8 cellular contexts compared by ENCODE assay signal in genomic region chr5:80083115-80083890, GRCh38. TPM values are rescaled to one million over a fixed set of nuclear protein-coding genes. Genes with fewer than 3 reads are reported as not detected.
DNase-seq lines count a peak whose midpoint lies in the region; ATAC-seq and TF ChIP-seq lines count a peak whose summit lies in the region.

No MANE protein-coding gene starts in this region.

- no peak overlapping the region for H3K4me3 ChIP-seq in DND-41 (ENCODE audit: low read depth in 1 of 2, low read length in 2 of 2)
- H3K4me3 ChIP-seq in vagina, result peak overlapping the region; percentile 20 to 24

- ATAC-seq in DND-41 (ENCODE audit: insufficient read depth, low read depth) (peak; percentile 90), HG02852 (IDR thresholded peaks at IDR 0.05; ENCODE audit: unreplicated experiment) (peak; percentile 59), esophagus mucosa (peak; percentile 79), naive B cell (ENCODE audit: low read depth in 2 of 2) (peak; percentile 74 to 78)
- peak; percentile 84 for ATAC-seq in activated CD8-positive, alpha-beta memory T cell treated with anti-CD3 and anti-CD28 coated beads, Interleukin-2, amount 10 ng/mL, durations not matched to agents 7 days and 5 days

- peak overlapping the region; percentile 82 for H3K27ac Mint-ChIP-seq in activated CD8-positive, alpha-beta memory T cell treated with anti-CD3 and anti-CD28 coated beads, Interleukin-2, amount 10 ng/mL, durations not matched to agents 7 days and 5 days
- peak overlapping the region in 2 of 6 donors; percentile 7 to 42 for H3K27ac Mint-ChIP-seq in naive B cell

- no peak for TF ChIP-seq POLR2A in vagina (IDR thresholded peaks at IDR 0.05)

- no peaks in the 10 kb centered on the region for H3K79me2 ChIP-seq in DND-41 (ENCODE audit: insufficient read depth, low read length)

- intact Hi-C loops in vagina (cut with DNase I), result no loop called here

- no peaks in the 10 kb centered on the region for H3K36me3 ChIP-seq in DND-41 (ENCODE audit: insufficient read depth, low read length)
- no peaks in the 10 kb centered on the region for H3K36me3 ChIP-seq in vagina

- H3K9me3 Mint-ChIP-seq in activated CD8-positive, alpha-beta memory T cell treated with anti-CD3 and anti-CD28 coated beads, Interleukin-2, amount 10 ng/mL, durations not matched to agents 7 days and 5 days (ENCODE audit: low read depth), result no peaks in the 10 kb centered on the region
- no peaks in the 10 kb centered on the region for H3K9me3 Mint-ChIP-seq in naive B cell

- no peaks in the 10 kb centered on the region for H3K9me3 ChIP-seq in DND-41 (ENCODE audit: insufficient read depth, low read length, severe bottlenecking)
- no peaks in the 10 kb centered on the region for H3K9me3 ChIP-seq in vagina

- H3K4me2 ChIP-seq in DND-41 (ENCODE audit: insufficient read depth, low read length), result no peak overlapping the region

- H3K4me1 ChIP-seq in DND-41 (ENCODE audit: insufficient read depth, low read length), result no peaks in the 10 kb centered on the region
- H3K4me1 ChIP-seq in vagina, result peaks cover 6% of the 10 kb centered on the region

- H3K4me3 Mint-ChIP-seq in activated CD8-positive, alpha-beta memory T cell treated with anti-CD3 and anti-CD28 coated beads, Interleukin-2, amount 10 ng/mL, durations not matched to agents 7 days and 5 days, result peak overlapping the region; percentile 64
- peak overlapping the region; percentile 56 to 96 (median 86) for H3K4me3 Mint-ChIP-seq in naive B cell

- peak; percentile 12 for DNase-seq in DND-41
- DNase-seq in NCI-H510A (lab: John Stamatoyannopoulos, UW), result peak; percentile 30
- peak; percentile 48 for DNase-seq in activated CD8-positive, alpha-beta memory T cell treated with anti-CD3 and anti-CD28 coated beads, Interleukin-2, amount 10 ng/mL, durations not matched to agents 7 days and 5 days
- peak; percentile 37 for DNase-seq in naive B cell
- DNase-seq in vagina (ENCODE audit: extremely low spot score in 2 of 2), result no peak
- DNase-seq in mesenteric fat pad (ENCODE audit: low spot score), result no peak

- no peak overlapping the region for H3K9ac ChIP-seq in DND-41 (ENCODE audit: low read depth, low read length)

- CTCF ChIA-PET in activated CD8-positive, alpha-beta memory T cell treated with anti-CD3 and anti-CD28 coated beads, Interleukin-2, amount 10 ng/mL, durations not matched to agents 7 days and 5 days (lab: Charles Lee), result interaction anchor here (0.6 to 3.5 kb wide), 75 partner anchors 9 to 1060 kb away, joined by 3 to 48 read pairs (median 4); partner anchors contain the start of gene MTX3

- no peaks in the 10 kb centered on the region for H4K20me1 ChIP-seq in DND-41 (ENCODE audit: insufficient read depth, low read length)

- no peaks in the 10 kb centered on the region for H3K27me3 ChIP-seq in DND-41 (ENCODE audit: insufficient read depth, low read length, poor library complexity)
- no peaks in the 10 kb centered on the region for H3K27me3 ChIP-seq in vagina

- peaks cover 18% of the 10 kb centered on the region for H3K4me1 Mint-ChIP-seq in activated CD8-positive, alpha-beta memory T cell treated with anti-CD3 and anti-CD28 coated beads, Interleukin-2, amount 10 ng/mL, durations not matched to agents 7 days and 5 days
- H3K4me1 Mint-ChIP-seq in naive B cell, result peaks cover 4 to 11% (median 5%) of the 10 kb centered on the region in 3 donors

- peak; percentile 90 for TF ChIP-seq CTCF in DND-41 (IDR thresholded peaks at IDR 0.05; ENCODE audit: borderline replicate concordance, extremely low read depth, low read length, poor library complexity, severe bottlenecking)
- peak; percentile 28 to 73 (median 53) for TF ChIP-seq CTCF in vagina (IDR thresholded peaks at IDR 0.05)

- no peak overlapping the region for H2AFZ ChIP-seq in DND-41 (ENCODE audit: low read depth, low read length)

- peaks cover 1% of the 10 kb centered on the region for H3K36me3 Mint-ChIP-seq in activated CD8-positive, alpha-beta memory T cell treated with anti-CD3 and anti-CD28 coated beads, Interleukin-2, amount 10 ng/mL, durations not matched to agents 7 days and 5 days
- H3K36me3 Mint-ChIP-seq in naive B cell, result no peaks in the 10 kb centered on the region

- H3K27ac ChIP-seq in DND-41 (ENCODE audit: low read length) (no peak overlapping the region), vagina (peak overlapping the region; percentile 66)

- H3K27me3 Mint-ChIP-seq in activated CD8-positive, alpha-beta memory T cell treated with anti-CD3 and anti-CD28 coated beads, Interleukin-2, amount 10 ng/mL, durations not matched to agents 7 days and 5 days, result no peaks in the 10 kb centered on the region
- peaks cover 0 to 6% (median 0%) of the 10 kb centered on the region in 3 donors for H3K27me3 Mint-ChIP-seq in naive B cell

RNA-seq across cellular contexts. Expression of gene THBS4, which starts 48.2 kb away (rescaled TPM):
- 1 to 10 TPM; 3.4 to 3.6 TPM for total RNA-seq in activated CD8-positive, alpha-beta memory T cell treated with anti-CD3 and anti-CD28 coated beads, Interleukin-2, amount 10 ng/mL, durations not matched to agents 7 days and 5 days
- total RNA-seq in esophagus mucosa, result 0.16 TPM
- polyA plus RNA-seq in naive B cell (ENCODE audit: low read depth in 6 of 6), result under 1 TPM in 1 of 6 donors, not detected in 5; 0.17 TPM
- total RNA-seq in vagina, result 0.98 TPM
- total RNA-seq in mesenteric fat pad, result 61.5 TPM

Comparison
In these comparisons a context has a peak if more than half of its experiments do, and no peak if none do; other contexts are left out.
1. DNase-seq: peak in DND-41 (single experiment), NCI-H510A (single experiment), activated CD8-positive, alpha-beta memory T cell treated with anti-CD3 and anti-CD28 coated beads, Interleukin-2, amount 10 ng/mL, durations not matched to agents 7 days and 5 days (single experiment) and naive B cell (single experiment); none in vagina (0 of 2) and mesenteric fat pad (single experiment).
2. H3K4me3 ChIP-seq: peak in vagina (2 of 2); none in DND-41 (0 of 2).
3. RNA of gene THBS4, which starts 48.2 kb away (total RNA-seq): 61.5 TPM in mesenteric fat pad (single experiment); 3.4 to 3.6 TPM in activated CD8-positive, alpha-beta memory T cell treated with anti-CD3 and anti-CD28 coated beads, Interleukin-2, amount 10 ng/mL, durations not matched to agents 7 days and 5 days, 0.98 TPM in vagina (single experiment) and 0.16 TPM in esophagus mucosa (single experiment); every median in the first group is over 10 times any median in the second.
4. Peak in every context shown above with its lines, with median percentiles within 50 percentile points of each other: ATAC-seq.